ENCODE assay signal across 8 cellular contexts in genomic region chr16:23803591-23804123, GRCh38. TPM values are rescaled to one million over a fixed set of nuclear protein-coding genes. Genes with fewer than 3 reads are reported as not detected.
A peak's percentile ranks its signal among the peaks of the same experiment; 100 is the strongest.
DNase-seq lines count a peak whose midpoint lies in the region; ATAC-seq and TF ChIP-seq lines count a peak whose summit lies in the region.

No MANE protein-coding gene starts in this region.

- H3K27ac ChIP-seq in HCT116 (ENCODE audit: low read depth, low read length) = no peak overlapping the region
- no peak overlapping the region for H3K27ac ChIP-seq in endodermal cell (ENCODE audit: low read depth, low read length)

- H3K4me1 Mint-ChIP-seq in activated CD8-positive, alpha-beta T cell treated with anti-CD3 and anti-CD28 coated beads, Interleukin-2, amount 10 ng/mL, durations not matched to agents 7 days and 5 days (ENCODE audit: low read depth) = peaks cover 25% of the 10 kb centered on the region
- H3K4me1 Mint-ChIP-seq in endodermal cell = no peaks in the 10 kb centered on the region
- H3K4me1 Mint-ChIP-seq in natural killer cell treated with Interleukin-12 subunit alpha and Interleukin-12 subunit beta and Interleukin-15 and Interleukin-18, amount 100 ng/mL, for 72 hours (ENCODE audit: low read depth in 2 of 2) = peaks cover 18 to 21% of the 10 kb centered on the region in 2 donors
- H3K4me1 Mint-ChIP-seq in stimulated activated naive CD8-positive, alpha-beta T cell treated with anti-CD3 and anti-CD28 coated beads, Interleukin-15, Interleukin-2, amounts not matched to agents 100 ng/mL and 50 ng/mL, for 24 hours (ENCODE audit: low read depth) = peaks cover 24% of the 10 kb centered on the region

- H3K9me3 ChIP-seq in HCT116 (ENCODE audit: control insufficient read depth in 1 of 2, insufficient read depth in 1 of 2, low read depth in 1 of 2, low read length in 2 of 2) (no peaks in the 10 kb centered on the region), endodermal cell (ENCODE audit: control insufficient read depth, low read length) (no peaks in the 10 kb centered on the region)

- no peaks in the 10 kb centered on the region for H3K36me3 Mint-ChIP-seq in activated CD8-positive, alpha-beta T cell treated with anti-CD3 and anti-CD28 coated beads, Interleukin-2, amount 10 ng/mL, durations not matched to agents 7 days and 5 days (ENCODE audit: low read depth)
- no peaks in the 10 kb centered on the region for H3K36me3 Mint-ChIP-seq in endodermal cell (ENCODE audit: low read depth)
- H3K36me3 Mint-ChIP-seq in natural killer cell treated with Interleukin-12 subunit alpha and Interleukin-12 subunit beta and Interleukin-15 and Interleukin-18, amount 100 ng/mL, for 72 hours = no peaks in the 10 kb centered on the region
- H3K36me3 Mint-ChIP-seq in stimulated activated naive CD8-positive, alpha-beta T cell treated with anti-CD3 and anti-CD28 coated beads, Interleukin-15, Interleukin-2, amounts not matched to agents 100 ng/mL and 50 ng/mL, for 24 hours (ENCODE audit: low read depth) = no peaks in the 10 kb centered on the region

- TF ChIP-seq POLR2A in HCT116 (IDR thresholded peaks at IDR 0.05; ENCODE audit: borderline replicate concordance, extremely low read depth, insufficient read depth, insufficient read length) = no peak

- H3K27ac Mint-ChIP-seq in activated CD8-positive, alpha-beta T cell treated with anti-CD3 and anti-CD28 coated beads, Interleukin-2, amount 10 ng/mL, durations not matched to agents 7 days and 5 days = no peak overlapping the region
- no peak overlapping the region for H3K27ac Mint-ChIP-seq in endodermal cell
- H3K27ac Mint-ChIP-seq in natural killer cell treated with Interleukin-12 subunit alpha and Interleukin-12 subunit beta and Interleukin-15 and Interleukin-18, amount 100 ng/mL, for 72 hours = peak overlapping the region; percentile 26 to 56
- peak overlapping the region; percentile 10 for H3K27ac Mint-ChIP-seq in stimulated activated naive CD8-positive, alpha-beta T cell treated with anti-CD3 and anti-CD28 coated beads, Interleukin-15, Interleukin-2, amounts not matched to agents 100 ng/mL and 50 ng/mL, for 24 hours

- peak; percentile 74 for DNase-seq in DMS153 treated with DMSO at 0.1 percent for 48 hours (lab: John Stamatoyannopoulos, UW; ENCODE audit: unreplicated experiment)
- DNase-seq in HCT116 (ENCODE audit: low read depth, low spot score) = peak; percentile 57
- peak; percentile 88 for DNase-seq in NCI-H69 (lab: John Stamatoyannopoulos, UW)
- DNase-seq in activated CD8-positive, alpha-beta T cell treated with anti-CD3 and anti-CD28 coated beads, Interleukin-2, amount 10 ng/mL, durations not matched to agents 7 days and 5 days = peak; percentile 85
- peak; percentile 89 for DNase-seq in endodermal cell
- DNase-seq in natural killer cell treated with Interleukin-12 subunit alpha and Interleukin-12 subunit beta and Interleukin-15 and Interleukin-18, amount 100 ng/mL, for 72 hours (ENCODE audit: low spot score) = peak; percentile 69

- H3K79me2 ChIP-seq in HCT116 (ENCODE audit: insufficient read depth, low read length) = no peaks in the 10 kb centered on the region

- peak; percentile 58 for TF ChIP-seq RAD21 in HCT116 (IDR thresholded peaks at IDR 0.05; ENCODE audit: low read depth)

- no peak overlapping the region for H3K4me3 Mint-ChIP-seq in activated CD8-positive, alpha-beta T cell treated with anti-CD3 and anti-CD28 coated beads, Interleukin-2, amount 10 ng/mL, durations not matched to agents 7 days and 5 days
- H3K4me3 Mint-ChIP-seq in endodermal cell = no peak overlapping the region
- H3K4me3 Mint-ChIP-seq in natural killer cell treated with Interleukin-12 subunit alpha and Interleukin-12 subunit beta and Interleukin-15 and Interleukin-18, amount 100 ng/mL, for 72 hours = peak overlapping the region; percentile 68
- H3K4me3 Mint-ChIP-seq in stimulated activated naive CD8-positive, alpha-beta T cell treated with anti-CD3 and anti-CD28 coated beads, Interleukin-15, Interleukin-2, amounts not matched to agents 100 ng/mL and 50 ng/mL, for 24 hours = peak overlapping the region; percentile 35

- H3K9ac ChIP-seq in HCT116 (ENCODE audit: low read length) (no peak overlapping the region), endodermal cell (ENCODE audit: extremely low read depth, low read length, poor library complexity, severe bottlenecking) (no peak overlapping the region)

- RAD21 ChIA-PET in HCT116 (lab: Charles Lee; ENCODE audit: low non-redundant PET in 1 of 2, low total read pairs in 2 of 2, uncharacterized antibody in 2 of 2, unreplicated experiment in 2 of 2) = interaction anchor here in 1 of 2 experiments (0.9 to 1.0 kb wide), 2 partner anchors 206 to 207 kb away, joined by 3 to 5 read pairs; no protein-coding TSS in a partner anchor

- H3K4me3 ChIP-seq in HCT116 (replicated peaks in 1 of 2; ENCODE audit: low read depth in 1 of 2, low read length in 2 of 2) = no peak overlapping the region
- no peak overlapping the region for H3K4me3 ChIP-seq in endodermal cell (ENCODE audit: low read length)

- no peaks in the 10 kb centered on the region for H3K27me3 ChIP-seq in HCT116 (ENCODE audit: insufficient read depth, low read length)
- H3K27me3 ChIP-seq in endodermal cell (ENCODE audit: control insufficient read depth, insufficient read depth, low read length, poor library complexity, severe bottlenecking) = no peaks in the 10 kb centered on the region

- H3K4me2 ChIP-seq in HCT116 (ENCODE audit: low read length) = peak overlapping the region; percentile 48

- 38 to 68% methylated on average over 4 to 9 of the region's 9 CpGs for WGBS in endodermal cell (ENCODE audit: insufficient coverage in 1 of 2, insufficient read length in 1 of 2), 2 experiments

- H3K9me3 Mint-ChIP-seq in activated CD8-positive, alpha-beta T cell treated with anti-CD3 and anti-CD28 coated beads, Interleukin-2, amount 10 ng/mL, durations not matched to agents 7 days and 5 days (ENCODE audit: insufficient read depth) = no peaks in the 10 kb centered on the region
- no peaks in the 10 kb centered on the region for H3K9me3 Mint-ChIP-seq in endodermal cell
- no peaks in the 10 kb centered on the region for H3K9me3 Mint-ChIP-seq in natural killer cell treated with Interleukin-12 subunit alpha and Interleukin-12 subunit beta and Interleukin-15 and Interleukin-18, amount 100 ng/mL, for 72 hours
- H3K9me3 Mint-ChIP-seq in stimulated activated naive CD8-positive, alpha-beta T cell treated with anti-CD3 and anti-CD28 coated beads, Interleukin-15, Interleukin-2, amounts not matched to agents 100 ng/mL and 50 ng/mL, for 24 hours = no peaks in the 10 kb centered on the region

- H2AFZ ChIP-seq in HCT116 (ENCODE audit: low read depth, low read length, poor library complexity, severe bottlenecking) = peak overlapping the region; percentile 91

- intact Hi-C loops in HCT116 (cut with micrococcal nuclease) = loop anchor here (1.0 to 5.0 kb wide), 3 partner anchors 66 to 699 kb away; no protein-coding TSS in a partner anchor

- POLR2A ChIA-PET in HCT116 (lab: Charles Lee) = no interaction called here
- POLR2A ChIA-PET in activated CD8-positive, alpha-beta T cell treated with anti-CD3 and anti-CD28 coated beads, Interleukin-2, amount 10 ng/mL, durations not matched to agents 7 days and 5 days (lab: Charles Lee) = no interaction called here

- ATAC-seq in HCT116 (peak; percentile 95), GM18858 (IDR thresholded peaks at IDR 0.05; ENCODE audit: unreplicated experiment) (no peak)
- ATAC-seq in activated CD8-positive, alpha-beta T cell treated with anti-CD3 and anti-CD28 coated beads, Interleukin-2, amount 10 ng/mL, durations not matched to agents 7 days and 5 days = peak; percentile 98
- peak; percentile 91 to 93 for ATAC-seq in natural killer cell treated with Interleukin-12 subunit alpha and Interleukin-12 subunit beta and Interleukin-15 and Interleukin-18, amount 100 ng/mL, for 72 hours

- CTCF ChIA-PET in HCT116 (lab: Charles Lee) = interaction anchor here (0.7 to 2.5 kb wide), 10 partner anchors 9 to 701 kb away, joined by 3 to 33 read pairs (median 5); no protein-coding TSS in a partner anchor
- CTCF ChIA-PET in activated CD8-positive, alpha-beta T cell treated with anti-CD3 and anti-CD28 coated beads, Interleukin-2, amount 10 ng/mL, durations not matched to agents 7 days and 5 days (lab: Charles Lee) = interaction anchor here (0.6 to 12.6 kb wide), 63 partner anchors 9 to 701 kb away, joined by 3 to 341 read pairs (median 5); partner anchors contain the start of genes CACNG3 and PRKCB

- H3K9me2 ChIP-seq in HCT116 (ENCODE audit: insufficient read depth) = no peaks in the 10 kb centered on the region

- H3K27me3 Mint-ChIP-seq in activated CD8-positive, alpha-beta T cell treated with anti-CD3 and anti-CD28 coated beads, Interleukin-2, amount 10 ng/mL, durations not matched to agents 7 days and 5 days (ENCODE audit: low read depth) = peaks cover 2% of the 10 kb centered on the region
- peaks cover 5% of the 10 kb centered on the region for H3K27me3 Mint-ChIP-seq in endodermal cell (ENCODE audit: insufficient read depth)
- no peaks in the 10 kb centered on the region for H3K27me3 Mint-ChIP-seq in natural killer cell treated with Interleukin-12 subunit alpha and Interleukin-12 subunit beta and Interleukin-15 and Interleukin-18, amount 100 ng/mL, for 72 hours
- H3K27me3 Mint-ChIP-seq in stimulated activated naive CD8-positive, alpha-beta T cell treated with anti-CD3 and anti-CD28 coated beads, Interleukin-15, Interleukin-2, amounts not matched to agents 100 ng/mL and 50 ng/mL, for 24 hours = no peaks in the 10 kb centered on the region

- H4K20me1 ChIP-seq in HCT116 (ENCODE audit: insufficient read depth) = no peaks in the 10 kb centered on the region

- TF ChIP-seq CTCF in HCT116 (IDR thresholded peaks at IDR 0.05 in 2 of 3, conservative IDR thresholded peaks at IDR 0.05 in 1 of 3; ENCODE audit: borderline replicate concordance in 1 of 3, insufficient read depth in 1 of 3, low read depth in 2 of 3, low read length in 2 of 3) (peak; percentile 58 to 77 (median 67); a peak in 5 of 6 replicates), endodermal cell (conservative IDR thresholded peaks at IDR 0.05) (peak; percentile 79)

- BruUV-seq in HCT116 (replicated peaks; lab: Mats Ljungman, UMichigan) = no TSS peak

- H3K4me1 ChIP-seq in HCT116 (ENCODE audit: control insufficient read depth in 1 of 2, insufficient read depth in 2 of 2, low read length in 2 of 2) = peaks cover 0 to 13% of the 10 kb centered on the region in 2 experiments; a peak in 2 of 4 replicates
- no peaks in the 10 kb centered on the region for H3K4me1 ChIP-seq in endodermal cell (ENCODE audit: control insufficient read depth, insufficient read depth, low read length)

- H3K36me3 ChIP-seq in HCT116 (ENCODE audit: control insufficient read depth in 1 of 2, insufficient read depth in 2 of 2, low read length in 2 of 2) = no peaks in the 10 kb centered on the region
- no peaks in the 10 kb centered on the region for H3K36me3 ChIP-seq in endodermal cell (ENCODE audit: control insufficient read depth, insufficient read depth, low read length)

RNA-seq across cellular contexts. Expression of gene PRKCB, which starts 32.1 kb away (rescaled TPM):
- total RNA-seq in HCT116 (2021; ENCODE audit: unreplicated experiment) (0.89 TPM), endodermal cell (1 to 10 TPM in 1 of 2 donors, under 1 TPM in 1; 0.38 to 1.1 TPM)
- polyA plus RNA-seq in HCT116 (2012) = not detected in 2 replicates
- 100 to 1,000 TPM; 101 to 105 TPM for total RNA-seq in activated CD8-positive, alpha-beta T cell treated with anti-CD3 and anti-CD28 coated beads, Interleukin-2, amount 10 ng/mL, durations not matched to agents 7 days and 5 days
- 3.2 TPM for polyA plus RNA-seq in endodermal cell (2013, experiment 1 of 2)
- polyA plus RNA-seq in endodermal cell (2013, experiment 2 of 2) = 3.1 TPM
- total RNA-seq in natural killer cell treated with Interleukin-12 subunit alpha and Interleukin-12 subunit beta and Interleukin-15 and Interleukin-18, amount 100 ng/mL, for 72 hours = 100 to 1,000 TPM; 193 to 273 TPM

RNA-seq across cellular contexts. Expression of gene CHP2, which starts 48.8 kb away (rescaled TPM):
- total RNA-seq in HCT116 (2021; ENCODE audit: unreplicated experiment) (not detected), endodermal cell (1 to 10 TPM in 1 of 2 donors, under 1 TPM in 1; 0.46 to 1.2 TPM)
- not detected in 2 replicates for polyA plus RNA-seq in HCT116 (2012)
- not detected for total RNA-seq in activated CD8-positive, alpha-beta T cell treated with anti-CD3 and anti-CD28 coated beads, Interleukin-2, amount 10 ng/mL, durations not matched to agents 7 days and 5 days
- polyA plus RNA-seq in endodermal cell (2013, experiment 1 of 2) = 0.11 TPM
- polyA plus RNA-seq in endodermal cell (2013, experiment 2 of 2) = 0.12 TPM
- not detected for total RNA-seq in natural killer cell treated with Interleukin-12 subunit alpha and Interleukin-12 subunit beta and Interleukin-15 and Interleukin-18, amount 100 ng/mL, for 72 hours

Comparison
In these comparisons a context has a peak if more than half of its experiments do, and no peak if none do; other contexts are left out.
1. H3K27ac Mint-ChIP-seq: peak in natural killer cell treated with Interleukin-12 subunit alpha and Interleukin-12 subunit beta and Interleukin-15 and Interleukin-18, amount 100 ng/mL, for 72 hours (2 of 2) and stimulated activated naive CD8-positive, alpha-beta T cell treated with anti-CD3 and anti-CD28 coated beads, Interleukin-15, Interleukin-2, amounts not matched to agents 100 ng/mL and 50 ng/mL, for 24 hours (single experiment); none in activated CD8-positive, alpha-beta T cell treated with anti-CD3 and anti-CD28 coated beads, Interleukin-2, amount 10 ng/mL, durations not matched to agents 7 days and 5 days (single experiment) and endodermal cell (single experiment).
2. H3K4me3 Mint-ChIP-seq: peak in natural killer cell treated with Interleukin-12 subunit alpha and Interleukin-12 subunit beta and Interleukin-15 and Interleukin-18, amount 100 ng/mL, for 72 hours (single experiment) and stimulated activated naive CD8-positive, alpha-beta T cell treated with anti-CD3 and anti-CD28 coated beads, Interleukin-15, Interleukin-2, amounts not matched to agents 100 ng/mL and 50 ng/mL, for 24 hours (single experiment); none in activated CD8-positive, alpha-beta T cell treated with anti-CD3 and anti-CD28 coated beads, Interleukin-2, amount 10 ng/mL, durations not matched to agents 7 days and 5 days (single experiment) and endodermal cell (single experiment).
3. RNA of gene PRKCB, which starts 32.1 kb away (total RNA-seq): 193 to 273 TPM in natural killer cell treated with Interleukin-12 subunit alpha and Interleukin-12 subunit beta and Interleukin-15 and Interleukin-18, amount 100 ng/mL, for 72 hours and 101 to 105 TPM in activated CD8-positive, alpha-beta T cell treated with anti-CD3 and anti-CD28 coated beads, Interleukin-2, amount 10 ng/mL, durations not matched to agents 7 days and 5 days; 0.38 to 1.1 TPM in endodermal cell and 0.89 TPM in HCT116 (single experiment); every median in the first group is over 10 times any median in the second.
4. Peak in every context shown above with its lines, with median percentiles within 50 percentile points of each other: DNase-seq.